Comparison of ENCODE assay signal across 18 cellular contexts in genomic region chr16:21100447-21100846, GRCh38. TPM values are rescaled to one million over a fixed set of nuclear protein-coding genes. Genes with fewer than 3 reads are reported as not detected.
DNase-seq lines count a peak whose midpoint lies in the region; TF ChIP-seq lines count a peak whose summit lies in the region.
"Had no signal": no experiment of that assay in that cellular context is flagged by ENCODE, and none has a peak within 500 bp of the region (broad histone marks: within the 10 kb centered on the region; RNA-seq: fewer than 3 reads in every experiment).

No MANE protein-coding gene starts in this region.

- H3K4me3 ChIP-seq in fibroblast of the aortic adventitia (ENCODE audit: low read depth, low read length) (no peak overlapping the region), prostate gland (no peak overlapping the region)
- H3K4me3 ChIP-seq: left lung, SJCRH30, vagina had no signal

- no peak overlapping the region for H3K27ac ChIP-seq in prostate gland
- H3K27ac ChIP-seq: left lung, SJCRH30, vagina had no signal

- intact Hi-C loops in prostate gland (cut with DNase I) (no loop called here), posterior cingulate gyrus (cut with DNase I) (no loop called here)

- no peaks in the 10 kb centered on the region for H3K9me3 ChIP-seq in prostate gland
- H3K9me3 ChIP-seq: left lung, SJCRH30, vagina had no signal

- no peaks in the 10 kb centered on the region for H3K36me3 ChIP-seq in prostate gland
- H3K36me3 ChIP-seq: left lung, SJCRH30, vagina had no signal

- no peak for TF ChIP-seq POLR2A in prostate gland (IDR thresholded peaks at IDR 0.05)

- TF ChIP-seq CTCF in fibroblast of the aortic adventitia (IDR thresholded peaks at IDR 0.05; ENCODE audit: insufficient read depth, low read length) = no peak
- no peak for TF ChIP-seq CTCF in prostate gland (IDR thresholded peaks at IDR 0.05)

- no peaks in the 10 kb centered on the region for H3K27me3 ChIP-seq in prostate gland (replicated peaks; ENCODE audit: insufficient read depth)
- H3K27me3 ChIP-seq: SJCRH30, vagina had no signal

- WGBS in prostate gland = 67% methylated on average over 4 of the region's 4 CpGs

- no peaks in the 10 kb centered on the region for H3K4me1 ChIP-seq in prostate gland (replicated peaks)
- H3K4me1 ChIP-seq: left lung, vagina had no signal

- DNase-seq in A172 (ENCODE audit: low spot score) (peak; percentile 87), H4 (ENCODE audit: low spot score) (peak; percentile 91), SW480 (ENCODE audit: low spot score) (peak; percentile 48), fibroblast of the aortic adventitia (ENCODE audit: low read depth) (peak; percentile 48), NCI-H2107 (lab: John Stamatoyannopoulos, UW) (no peak), prostate gland (ENCODE audit: low spot score) (no peak), posterior cingulate gyrus (no peak), RPMI8226 (no peak)
- DNase-seq: activated CD4-positive, CD25-positive, alpha-beta regulatory T cell; activated T-cell treated with anti-CD3 and anti-CD28 coated beads, Interleukin-2, amount 50 U/mL, for 4 hours; caudate nucleus; left lung; NCI-H1048; NCI-H69; SJCRH30; stimulated activated CD4-positive, alpha-beta T cell treated with anti-CD3 and anti-CD28 coated beads, Interleukin-15, amount 100 ng/mL, for 24 hours had no signal

RNA-seq across cellular contexts. Expression of gene DNAH3, which starts 50.2 kb away (rescaled TPM):
- total RNA-seq in A172 (2014; rRNA removed; shearing (Covaris generic)) = 0.07 TPM in 1 of 2 replicates, not detected in the other
- 0.12 and 0.17 TPM in 2 replicates for total RNA-seq in H4 (2014; rRNA removed; shearing (Covaris generic))
- not detected in 2 replicates for total RNA-seq in fibroblast of the aortic adventitia (ENCODE audit: low replicate concordance)
- 1 to 10 TPM in 1 of 2 donors, under 1 TPM in 1; 0.09 to 8.0 TPM for total RNA-seq in prostate gland
- total RNA-seq: activated T-cell treated with anti-CD3 and anti-CD28 coated beads, Interleukin-2, amount 50 U/mL, for 4 hours; B cell; SJCRH30 had no signal

RNA-seq across cellular contexts. Expression of gene LDAF1, which starts 58.0 kb away (rescaled TPM):
- total RNA-seq in A172 (2014; rRNA removed; shearing (Covaris generic)) = 9.7 and 10.6 TPM in 2 replicates
- 14.8 and 18.0 TPM in 2 replicates for total RNA-seq in H4 (2014; rRNA removed; shearing (Covaris generic))
- 73.6 and 83.0 TPM in 2 replicates for total RNA-seq in fibroblast of the aortic adventitia (ENCODE audit: low replicate concordance)
- 100 to 1,000 TPM in 1 of 2 donors, 10 to 100 TPM in 1; 97.5 to 180 TPM for total RNA-seq in prostate gland

Comparison
In these comparisons a context has a peak if more than half of its experiments do, and no peak if none do; other contexts are left out.
1. DNase-seq: peak in A172 (single experiment), H4 (single experiment), SW480 (single experiment) and fibroblast of the aortic adventitia (single experiment); none in NCI-H2107 (single experiment), prostate gland (single experiment), posterior cingulate gyrus (0 of 10) and RPMI8226 (single experiment).